ENCODE assay signal across 35 cellular contexts in genomic region chr2:222249444-222249843, GRCh38. TPM values are rescaled to one million over a fixed set of nuclear protein-coding genes. Genes with fewer than 3 reads are reported as not detected.
"Had no signal": no experiment of that assay in that cellular context is flagged by ENCODE, and none has a peak within 500 bp of the region (broad histone marks: within the 10 kb centered on the region; RNA-seq: fewer than 3 reads in every experiment).

No MANE protein-coding gene starts in this region.

- H3K4me1 Mint-ChIP-seq: T-cell had no signal

- H3K27ac ChIP-seq: PC-9, RWPE1, SJCRH30 had no signal

- DNase-seq: Kasumi-1, MG63, NCI-H1048, NCI-H1092 treated with DMSO at 0.1 percent for 48 hours, NCI-H1105 treated with DMSO at 0.1 percent for 48 hours, NCI-H1417, NCI-H1436, NCI-H146, NCI-H1694, NCI-H187, NCI-H1930, NCI-H2029 treated with DMSO at 0.1 percent for 48 hours, NCI-H2081 treated with DMSO at 0.1 percent for 48 hours, NCI-H2107, NCI-H2171, NCI-H226, NCI-H446 treated with DMSO at 0.1 percent for 48 hours, NCI-H510A, NCI-H524, NCI-H526, NCI-H69, NCI-H748 treated with DMSO at 0.1 percent for 48 hours, NCI-H82, PC-9, SHP77, SIG-M5, SJCRH30, SK-N-SH, SW 1271, T-cell had no signal

- H3K36me3 Mint-ChIP-seq: T-cell had no signal

- H3K4me3 Mint-ChIP-seq: T-cell had no signal

- ATAC-seq: Panc1, Right ventricle myocardium inferior, T-cell had no signal

- H3K27me3 ChIP-seq: MG63, SJCRH30 had no signal

- H3K36me3 ChIP-seq: MG63 had no signal

- FAIRE-seq: RCC 7860 had no signal

- H3K4me2 ChIP-seq: PC-9, SK-N-SH had no signal

- H3K27ac Mint-ChIP-seq: T-cell had no signal

- H3K9me3 ChIP-seq: MG63, SJCRH30, SK-N-SH had no signal

- H3K9ac ChIP-seq: SK-N-SH had no signal

- H2AFZ ChIP-seq: PC-9 had no signal

- H3K4me3 ChIP-seq: MG63, PC-9, SJCRH30 had no signal

RNA-seq across cellular contexts. Expression of gene PAX3, which starts 49.4 kb away (rescaled TPM):
- total RNA-seq: OCI-LY7, PC-9, Right ventricle myocardium inferior, T-cell had no signal
- polyA plus RNA-seq: SK-N-SH had no signal
